22 cellular contexts compared by ENCODE assay signal in genomic region chr1:111586112-111586511, GRCh38.
"Had no signal": no experiment of that assay in that cellular context is flagged by ENCODE, and none has a peak within 500 bp of the region (broad histone marks: within the 10 kb centered on the region; RNA-seq: fewer than 3 reads in every experiment).

No MANE protein-coding gene starts in this region.

- H3K27ac Mint-ChIP-seq: immature natural killer cell; naive thymus-derived CD4-positive, alpha-beta T cell; natural killer cell treated with Interleukin-12 subunit alpha and Interleukin-12 subunit beta and Interleukin-15 and Interleukin-18, amount 100 ng/mL, for 72 hours; progenitor cell of endocrine pancreas; stimulated activated memory B cell treated with anti-CD40 and anti-IgM and Interleukin-4, amounts not matched to agents 10 μg/mL and 1 μg/mL and 100 μg/mL, for 72 hours; stimulated activated naive CD8-positive, alpha-beta T cell treated with anti-CD3 and anti-CD28 coated beads, Interleukin-15, Interleukin-2, amounts not matched to agents 100 ng/mL and 50 ng/mL, for 24 hours; type B pancreatic cell had no signal

- DNase-seq: hypothalamus; immature natural killer cell; kidney; left ventricle myocardium inferior; midbrain; mucosa of descending colon; naive thymus-derived CD4-positive, alpha-beta T cell; ovary; retina; right cardiac atrium; stimulated activated CD4-positive, alpha-beta T cell treated with anti-CD3 and anti-CD28 coated beads, Interleukin-12 subunit alpha, Interleukin-12 subunit beta, amount 100 ng/mL, for 4 hours; stimulated activated CD4-positive, alpha-beta T cell treated with anti-CD3 and anti-CD28 coated beads, Interleukin-15, amount 100 ng/mL, for 24 hours; stimulated activated CD4-positive, alpha-beta T cell treated with anti-CD3 and anti-CD28 coated beads, Interleukin-2, amount 100 ng/mL, for 24 hours; stimulated activated CD4-positive, alpha-beta T cell treated with anti-CD3 and anti-CD28 coated beads, Interleukin-4, amount 100 ng/mL, for 1 hour; substantia nigra; uterus had no signal

- H3K4me3 Mint-ChIP-seq: immature natural killer cell; naive thymus-derived CD4-positive, alpha-beta T cell; natural killer cell treated with Interleukin-12 subunit alpha and Interleukin-12 subunit beta and Interleukin-15 and Interleukin-18, amount 100 ng/mL, for 72 hours; stimulated activated memory B cell treated with anti-CD40 and anti-IgM and Interleukin-4, amounts not matched to agents 10 μg/mL and 1 μg/mL and 100 μg/mL, for 72 hours; stimulated activated naive CD8-positive, alpha-beta T cell treated with anti-CD3 and anti-CD28 coated beads, Interleukin-15, Interleukin-2, amounts not matched to agents 100 ng/mL and 50 ng/mL, for 24 hours; type B pancreatic cell had no signal

- H3K36me3 Mint-ChIP-seq: immature natural killer cell; naive thymus-derived CD4-positive, alpha-beta T cell; natural killer cell treated with Interleukin-12 subunit alpha and Interleukin-12 subunit beta and Interleukin-15 and Interleukin-18, amount 100 ng/mL, for 72 hours; stimulated activated memory B cell treated with anti-CD40 and anti-IgM and Interleukin-4, amounts not matched to agents 10 μg/mL and 1 μg/mL and 100 μg/mL, for 72 hours; type B pancreatic cell had no signal

- ATAC-seq: mucosa of descending colon; naive thymus-derived CD4-positive, alpha-beta T cell; natural killer cell treated with Interleukin-12 subunit alpha and Interleukin-12 subunit beta and Interleukin-15 and Interleukin-18, amount 100 ng/mL, for 72 hours; right cardiac atrium; sciatic nerve; stimulated activated memory B cell treated with anti-CD40 and anti-IgM and Interleukin-4, amounts not matched to agents 10 μg/mL and 1 μg/mL and 100 μg/mL, for 72 hours had no signal

- H3K9me3 Mint-ChIP-seq: immature natural killer cell; naive thymus-derived CD4-positive, alpha-beta T cell; natural killer cell treated with Interleukin-12 subunit alpha and Interleukin-12 subunit beta and Interleukin-15 and Interleukin-18, amount 100 ng/mL, for 72 hours; stimulated activated memory B cell treated with anti-CD40 and anti-IgM and Interleukin-4, amounts not matched to agents 10 μg/mL and 1 μg/mL and 100 μg/mL, for 72 hours; stimulated activated naive CD8-positive, alpha-beta T cell treated with anti-CD3 and anti-CD28 coated beads, Interleukin-15, Interleukin-2, amounts not matched to agents 100 ng/mL and 50 ng/mL, for 24 hours; type B pancreatic cell had no signal

- H3K27me3 Mint-ChIP-seq: naive thymus-derived CD4-positive, alpha-beta T cell; natural killer cell treated with Interleukin-12 subunit alpha and Interleukin-12 subunit beta and Interleukin-15 and Interleukin-18, amount 100 ng/mL, for 72 hours; stimulated activated memory B cell treated with anti-CD40 and anti-IgM and Interleukin-4, amounts not matched to agents 10 μg/mL and 1 μg/mL and 100 μg/mL, for 72 hours; stimulated activated naive CD8-positive, alpha-beta T cell treated with anti-CD3 and anti-CD28 coated beads, Interleukin-15, Interleukin-2, amounts not matched to agents 100 ng/mL and 50 ng/mL, for 24 hours; type B pancreatic cell had no signal
